ENCODE assay signal across 1 cellular context in genomic region chr18:63155169-63155852, GRCh38.
TF ChIP-seq lines count a peak whose summit lies in the region.

No MANE protein-coding gene starts in this region.

TF ChIP-seq in HepG2, 621 proteins besides CTCF, POLR2A, EP300 and RAD21 (continued from another document):
- TF ChIP-seq DBP (CRISPR knock-in tag; IDR thresholded peaks at IDR 0.05; ENCODE audit: not compliant biosample characterization) (no peak), ZNF792 (CRISPR knock-in tag; IDR thresholded peaks at IDR 0.05) (no peak), HDAC1 (CRISPR knock-in tag; IDR thresholded peaks at IDR 0.05) (no peak), ZFP90 (CRISPR knock-in tag; IDR thresholded peaks at IDR 0.05; ENCODE audit: borderline replicate concordance) (no peak), ZMAT3 (CRISPR knock-in tag; conservative IDR thresholded peaks at IDR 0.05) (no peak), BORCS8-MEF2B (CRISPR knock-in tag; IDR thresholded peaks at IDR 0.05) (no peak), PRPF4 (IDR thresholded peaks at IDR 0.05; ENCODE audit: low read depth, low read length, poor library complexity, severe bottlenecking) (no peak), PHF20 (CRISPR knock-in tag; IDR thresholded peaks at IDR 0.05) (no peak), SMARCE1 (IDR thresholded peaks at IDR 0.05; ENCODE audit: borderline replicate concordance) (no peak), ETV5 (CRISPR knock-in tag; IDR thresholded peaks at IDR 0.05; ENCODE audit: borderline replicate concordance) (no peak), ZBTB1 (CRISPR knock-in tag; IDR thresholded peaks at IDR 0.05; ENCODE audit: borderline replicate concordance) (no peak), KAT2B (IDR thresholded peaks at IDR 0.05; ENCODE audit: borderline replicate concordance, low read depth, low read length) (no peak)
TF ChIP-seq in HepG2: peak in this region for 15.
